In genomic region chr11:110092577-110093406, GRCh38 we compare ENCODE assay signal across 8 cellular contexts. TPM values are rescaled to one million over a fixed set of nuclear protein-coding genes. Genes with fewer than 3 reads are reported as not detected.
DNase-seq lines count a peak whose midpoint lies in the region; ATAC-seq and TF ChIP-seq lines count a peak whose summit lies in the region.

TSS of gene ZC3H12C (plus strand) at chr11:110093392. CDS start at chr11:110093412, 20 bp downstream.

- H3K27ac ChIP-seq in foreskin keratinocyte: peak within 1 kb of the TSS; percentile 97
- H3K27ac ChIP-seq in urinary bladder (ENCODE audit: low read depth): peak within 1 kb of the TSS; percentile 99

- H3K4me3 Mint-ChIP-seq in activated T-helper 1 cell treated with anti-CD3 and anti-CD28 coated beads, Interleukin-12 subunit alpha, Interleukin-12 subunit beta, Interleukin-2, Interleukin-4 antibody, amounts not matched to agents 30 ng/mL and 10 ng/mL and 1 ng/mL, durations not matched to agents 14 hours and 24 hours and 36 hours: peak within 1 kb of the TSS; percentile 87
- peak within 1 kb of the TSS; percentile 90 to 98 (median 92) for H3K4me3 Mint-ChIP-seq in nephron

- H3K9me3 Mint-ChIP-seq in activated T-helper 1 cell treated with anti-CD3 and anti-CD28 coated beads, Interleukin-12 subunit alpha, Interleukin-12 subunit beta, Interleukin-2, Interleukin-4 antibody, amounts not matched to agents 30 ng/mL and 10 ng/mL and 1 ng/mL, durations not matched to agents 14 hours and 24 hours and 36 hours: no peaks in the 10 kb centered on the region
- no peaks in the 10 kb centered on the region for H3K9me3 Mint-ChIP-seq in nephron

- H3K27ac Mint-ChIP-seq in activated T-helper 1 cell treated with anti-CD3 and anti-CD28 coated beads, Interleukin-12 subunit alpha, Interleukin-12 subunit beta, Interleukin-2, Interleukin-4 antibody, amounts not matched to agents 30 ng/mL and 10 ng/mL and 1 ng/mL, durations not matched to agents 14 hours and 24 hours and 36 hours: peak within 1 kb of the TSS; percentile 93
- H3K27ac Mint-ChIP-seq in nephron: peak within 1 kb of the TSS; percentile 98

- peak; percentile 55 for TF ChIP-seq CTCF in foreskin keratinocyte (conservative IDR thresholded peaks at IDR 0.05)
- peak; percentile 26 to 44 (median 41) for TF ChIP-seq CTCF in nephron (IDR thresholded peaks at IDR 0.05; ENCODE audit: unreplicated experiment in 3 of 3)

- H3K36me3 Mint-ChIP-seq in activated T-helper 1 cell treated with anti-CD3 and anti-CD28 coated beads, Interleukin-12 subunit alpha, Interleukin-12 subunit beta, Interleukin-2, Interleukin-4 antibody, amounts not matched to agents 30 ng/mL and 10 ng/mL and 1 ng/mL, durations not matched to agents 14 hours and 24 hours and 36 hours (ENCODE audit: low read depth): peaks cover 2% of the 10 kb centered on the region
- H3K36me3 Mint-ChIP-seq in nephron (ENCODE audit: low read depth): no peaks in the 10 kb centered on the region

- no peaks in the 10 kb centered on the region for H3K27me3 ChIP-seq in foreskin keratinocyte

- peaks cover 57% of the 10 kb centered on the region for H3K27me3 Mint-ChIP-seq in activated T-helper 1 cell treated with anti-CD3 and anti-CD28 coated beads, Interleukin-12 subunit alpha, Interleukin-12 subunit beta, Interleukin-2, Interleukin-4 antibody, amounts not matched to agents 30 ng/mL and 10 ng/mL and 1 ng/mL, durations not matched to agents 14 hours and 24 hours and 36 hours (ENCODE audit: insufficient read depth)
- H3K27me3 Mint-ChIP-seq in nephron (ENCODE audit: low read depth): peaks cover 10% of the 10 kb centered on the region

- H3K4me1 ChIP-seq in foreskin keratinocyte (peaks cover 21% of the 10 kb centered on the region), urinary bladder (ENCODE audit: insufficient read depth) (no peaks in the 10 kb centered on the region)

- DNase-seq in DMS53 (lab: John Stamatoyannopoulos, UW) (peak; percentile 95), NCI-H82 (lab: John Stamatoyannopoulos, UW) (peak; percentile 85), foreskin keratinocyte (peak; percentile 80 to 86)
- DNase-seq in activated T-helper 1 cell treated with anti-CD3 and anti-CD28 coated beads, Interleukin-12 subunit alpha, Interleukin-12 subunit beta, Interleukin-2, Interleukin-4 antibody, amounts not matched to agents 30 ng/mL and 10 ng/mL and 1 ng/mL, durations not matched to agents 14 hours and 24 hours and 36 hours (ENCODE audit: low spot score): peak; percentile 47

- H3K4me3 ChIP-seq in urinary bladder (ENCODE audit: low read depth, low read length): peak within 1 kb of the TSS; percentile 92

- no peaks in the 10 kb centered on the region for H3K36me3 ChIP-seq in urinary bladder (ENCODE audit: insufficient read depth)

- ATAC-seq in GM19468 (IDR thresholded peaks at IDR 0.05; ENCODE audit: extremely low read depth, unreplicated experiment) (peak; percentile 30), HG03565 (IDR thresholded peaks at IDR 0.05; ENCODE audit: unreplicated experiment) (peak; percentile 42), foreskin keratinocyte (peak; percentile 85)

- WGBS in urinary bladder: under 1% methylated on average over 104 of the region's 106 CpGs

- H3K4me1 Mint-ChIP-seq in activated T-helper 1 cell treated with anti-CD3 and anti-CD28 coated beads, Interleukin-12 subunit alpha, Interleukin-12 subunit beta, Interleukin-2, Interleukin-4 antibody, amounts not matched to agents 30 ng/mL and 10 ng/mL and 1 ng/mL, durations not matched to agents 14 hours and 24 hours and 36 hours (ENCODE audit: low read depth): peaks cover 16% of the 10 kb centered on the region
- H3K4me1 Mint-ChIP-seq in nephron: peaks cover 25% of the 10 kb centered on the region

- intact Hi-C loops in activated T-helper 1 cell treated with anti-CD3 and anti-CD28 coated beads, Interleukin-12 subunit alpha, Interleukin-12 subunit beta, Interleukin-2, Interleukin-4 antibody, amounts not matched to agents 30 ng/mL and 10 ng/mL and 1 ng/mL, durations not matched to agents 14 hours and 24 hours and 36 hours (cut with micrococcal nuclease): loop anchor here (1.0 to 10.0 kb wide), 7 partner anchors 100 to 1358 kb away; partner anchors contain the start of gene POU2AF1

RNA-seq across cellular contexts. Expression of gene ZC3H12C, which starts in this region (rescaled TPM):
- 5.7 and 6.2 TPM in 2 replicates for total RNA-seq in activated T-helper 1 cell treated with anti-CD3 and anti-CD28 coated beads, Interleukin-12 subunit alpha, Interleukin-12 subunit beta, Interleukin-2, Interleukin-4 antibody, amounts not matched to agents 30 ng/mL and 10 ng/mL and 1 ng/mL, durations not matched to agents 14 hours and 24 hours and 36 hours
- total RNA-seq in foreskin keratinocyte: 12.5 and 12.6 TPM in 2 replicates
- polyA plus RNA-seq in foreskin keratinocyte: 1.3 and 1.4 TPM in 2 replicates
- total RNA-seq in urinary bladder: 19.7 TPM
- polyA plus RNA-seq in urinary bladder: 4.2 TPM

Comparison
In these comparisons a context has a peak if more than half of its experiments do, and no peak if none do; other contexts are left out.
1. Peak in every context shown above with its lines: DNase-seq, ATAC-seq, H3K4me3 ChIP-seq and H3K27ac ChIP-seq.
2. ATAC-seq: peak in every context shown above with its lines; median percentile 85 in foreskin keratinocyte; 42 in HG03565; 30 in GM19468.